In the genomic region with DNA sequence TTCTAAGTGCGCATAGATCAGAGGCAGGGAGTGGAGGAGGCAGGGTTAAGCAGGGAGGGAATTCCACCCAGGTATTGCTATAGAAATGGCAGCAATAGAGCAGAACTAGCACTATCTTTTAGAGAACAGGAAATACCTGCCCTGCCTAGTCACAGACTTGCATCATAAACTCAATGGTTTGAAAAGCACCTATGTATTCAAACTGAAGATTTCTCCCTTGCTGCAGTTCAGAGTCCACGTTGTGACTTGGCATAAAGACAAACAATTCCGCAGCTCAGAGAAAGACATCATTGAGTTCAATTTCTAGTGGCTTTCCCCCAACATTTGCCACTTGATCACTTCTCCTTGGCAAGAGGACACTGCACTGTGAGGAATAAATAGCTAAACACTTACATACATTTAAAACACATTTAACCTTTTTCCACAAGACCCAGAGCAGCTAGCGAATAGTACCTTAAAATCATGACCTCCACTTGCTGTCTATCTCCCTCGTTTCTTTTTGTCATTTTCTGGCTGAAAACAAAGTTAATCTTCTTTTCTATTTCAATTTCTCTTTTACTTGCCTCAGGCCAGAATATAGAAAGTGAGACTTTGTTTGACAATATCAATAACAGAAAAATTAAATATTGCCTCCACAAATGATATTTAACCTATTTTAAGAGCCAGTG, we compare ENCODE assay signal across 1 cellular context.
TF ChIP-seq lines count a peak whose summit lies in the region.

No MANE protein-coding gene starts in this region.

TF ChIP-seq in HepG2, 621 proteins besides CTCF, POLR2A, EP300 and RAD21 (continues in another document):
- TF ChIP-seq, protein P1, sequence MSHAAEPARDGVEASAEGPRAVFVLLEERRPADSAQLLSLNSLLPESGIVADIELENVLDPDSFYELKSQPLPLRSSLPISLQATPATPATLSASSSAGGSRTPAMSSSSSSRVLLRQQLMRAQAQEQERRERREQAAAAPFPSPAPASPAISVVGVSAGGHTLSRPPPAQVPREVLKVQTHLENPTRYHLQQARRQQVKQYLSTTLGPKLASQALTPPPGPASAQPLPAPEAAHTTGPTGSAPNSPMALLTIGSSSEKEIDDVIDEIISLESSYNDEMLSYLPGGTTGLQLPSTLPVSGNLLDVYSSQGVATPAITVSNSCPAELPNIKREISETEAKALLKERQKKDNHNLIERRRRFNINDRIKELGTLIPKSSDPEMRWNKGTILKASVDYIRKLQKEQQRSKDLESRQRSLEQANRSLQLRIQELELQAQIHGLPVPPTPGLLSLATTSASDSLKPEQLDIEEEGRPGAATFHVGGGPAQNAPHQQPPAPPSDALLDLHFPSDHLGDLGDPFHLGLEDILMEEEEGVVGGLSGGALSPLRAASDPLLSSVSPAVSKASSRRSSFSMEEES (CRISPR knock-in tag; IDR thresholded peaks at IDR 0.05) = peak; percentile 64; the same call in 1 of the 2 replicates
- TF ChIP-seq JUNB (CRISPR knock-in tag; IDR thresholded peaks at IDR 0.05; ENCODE audit: borderline replicate concordance) = peak; percentile 92
- TF ChIP-seq, protein P2, sequence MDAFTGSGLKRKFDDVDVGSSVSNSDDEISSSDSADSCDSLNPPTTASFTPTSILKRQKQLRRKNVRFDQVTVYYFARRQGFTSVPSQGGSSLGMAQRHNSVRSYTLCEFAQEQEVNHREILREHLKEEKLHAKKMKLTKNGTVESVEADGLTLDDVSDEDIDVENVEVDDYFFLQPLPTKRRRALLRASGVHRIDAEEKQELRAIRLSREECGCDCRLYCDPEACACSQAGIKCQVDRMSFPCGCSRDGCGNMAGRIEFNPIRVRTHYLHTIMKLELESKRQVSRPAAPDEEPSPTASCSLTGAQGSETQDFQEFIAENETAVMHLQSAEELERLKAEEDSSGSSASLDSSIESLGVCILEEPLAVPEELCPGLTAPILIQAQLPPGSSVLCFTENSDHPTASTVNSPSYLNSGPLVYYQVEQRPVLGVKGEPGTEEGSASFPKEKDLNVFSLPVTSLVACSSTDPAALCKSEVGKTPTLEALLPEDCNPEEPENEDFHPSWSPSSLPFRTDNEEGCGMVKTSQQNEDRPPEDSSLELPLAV (CRISPR knock-in tag; conservative IDR thresholded peaks at IDR 0.05; ENCODE audit: low read depth) = no peak
- peak; percentile 45; the same call in 1 of the 2 replicates for TF ChIP-seq ZNF335 (CRISPR knock-in tag; IDR thresholded peaks at IDR 0.05)
- TF ChIP-seq, protein P3, sequence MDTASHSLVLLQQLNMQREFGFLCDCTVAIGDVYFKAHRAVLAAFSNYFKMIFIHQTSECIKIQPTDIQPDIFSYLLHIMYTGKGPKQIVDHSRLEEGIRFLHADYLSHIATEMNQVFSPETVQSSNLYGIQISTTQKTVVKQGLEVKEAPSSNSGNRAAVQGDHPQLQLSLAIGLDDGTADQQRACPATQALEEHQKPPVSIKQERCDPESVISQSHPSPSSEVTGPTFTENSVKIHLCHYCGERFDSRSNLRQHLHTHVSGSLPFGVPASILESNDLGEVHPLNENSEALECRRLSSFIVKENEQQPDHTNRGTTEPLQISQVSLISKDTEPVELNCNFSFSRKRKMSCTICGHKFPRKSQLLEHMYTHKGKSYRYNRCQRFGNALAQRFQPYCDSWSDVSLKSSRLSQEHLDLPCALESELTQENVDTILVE (CRISPR knock-in tag; IDR thresholded peaks at IDR 0.05) = peak; percentile 87
- no peak for TF ChIP-seq GTF2F1 (IDR thresholded peaks at IDR 0.05; ENCODE audit: low read length)
- no peak for TF ChIP-seq ZNF567 (CRISPR knock-in tag; IDR thresholded peaks at IDR 0.05; ENCODE audit: borderline replicate concordance)
- TF ChIP-seq MAFK (conservative IDR thresholded peaks at IDR 0.05 in 1 of 2, IDR thresholded peaks at IDR 0.05 in 1 of 2; ENCODE audit: low read length in 2 of 2) = peak; percentile 12 to 32; a peak in 1 of 4 replicates
- TF ChIP-seq KDM6A (CRISPR knock-in tag; IDR thresholded peaks at IDR 0.05; ENCODE audit: low read depth) = peak; percentile 89
- TF ChIP-seq, protein P4, sequence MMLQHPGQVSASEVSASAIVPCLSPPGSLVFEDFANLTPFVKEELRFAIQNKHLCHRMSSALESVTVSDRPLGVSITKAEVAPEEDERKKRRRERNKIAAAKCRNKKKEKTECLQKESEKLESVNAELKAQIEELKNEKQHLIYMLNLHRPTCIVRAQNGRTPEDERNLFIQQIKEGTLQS (CRISPR knock-in tag; IDR thresholded peaks at IDR 0.05) = peak; percentile 97
- TF ChIP-seq ZNF839 (CRISPR knock-in tag; IDR thresholded peaks at IDR 0.05; ENCODE audit: borderline replicate concordance) = no peak
- TF ChIP-seq ZEB1 (IDR thresholded peaks at IDR 0.05; ENCODE audit: insufficient replicate concordance, low read depth) = peak; percentile 97
- no peak for TF ChIP-seq ZNF83 (CRISPR knock-in tag; IDR thresholded peaks at IDR 0.05; ENCODE audit: borderline replicate concordance)
- no peak for TF ChIP-seq ZFX (CRISPR knock-in tag; IDR thresholded peaks at IDR 0.05; ENCODE audit: low read depth)
- no peak for TF ChIP-seq ZNF136 (CRISPR knock-in tag; IDR thresholded peaks at IDR 0.05; ENCODE audit: low read depth)
- no peak for TF ChIP-seq CAMTA2 (CRISPR knock-in tag; IDR thresholded peaks at IDR 0.05; ENCODE audit: borderline replicate concordance)
- peak; percentile 90 for TF ChIP-seq HNF4A (CRISPR knock-in tag; IDR thresholded peaks at IDR 0.05)
- TF ChIP-seq CBX2 (IDR thresholded peaks at IDR 0.05; ENCODE audit: low read depth, low read length) = no peak
- TF ChIP-seq CBX2 (CRISPR knock-in tag; IDR thresholded peaks at IDR 0.05; ENCODE audit: low read depth) = no peak
- TF ChIP-seq ZBTB3 (CRISPR knock-in tag; IDR thresholded peaks at IDR 0.05; ENCODE audit: borderline replicate concordance, low read depth) = no peak
- TF ChIP-seq ZNF24 (IDR thresholded peaks at IDR 0.05) = peak; percentile 29; the same call in 1 of the 2 replicates
- TF ChIP-seq MIER2 (CRISPR knock-in tag; IDR thresholded peaks at IDR 0.05) = peak; percentile 83; the same call in 1 of the 2 replicates
- TF ChIP-seq, protein P5, sequence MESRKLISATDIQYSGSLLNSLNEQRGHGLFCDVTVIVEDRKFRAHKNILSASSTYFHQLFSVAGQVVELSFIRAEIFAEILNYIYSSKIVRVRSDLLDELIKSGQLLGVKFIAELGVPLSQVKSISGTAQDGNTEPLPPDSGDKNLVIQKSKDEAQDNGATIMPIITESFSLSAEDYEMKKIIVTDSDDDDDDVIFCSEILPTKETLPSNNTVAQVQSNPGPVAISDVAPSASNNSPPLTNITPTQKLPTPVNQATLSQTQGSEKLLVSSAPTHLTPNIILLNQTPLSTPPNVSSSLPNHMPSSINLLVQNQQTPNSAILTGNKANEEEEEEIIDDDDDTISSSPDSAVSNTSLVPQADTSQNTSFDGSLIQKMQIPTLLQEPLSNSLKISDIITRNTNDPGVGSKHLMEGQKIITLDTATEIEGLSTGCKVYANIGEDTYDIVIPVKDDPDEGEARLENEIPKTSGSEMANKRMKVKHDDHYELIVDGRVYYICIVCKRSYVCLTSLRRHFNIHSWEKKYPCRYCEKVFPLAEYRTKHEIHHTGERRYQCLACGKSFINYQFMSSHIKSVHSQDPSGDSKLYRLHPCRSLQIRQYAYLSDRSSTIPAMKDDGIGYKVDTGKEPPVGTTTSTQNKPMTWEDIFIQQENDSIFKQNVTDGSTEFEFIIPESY (CRISPR knock-in tag; IDR thresholded peaks at IDR 0.05) = no peak
- peak; percentile 56; the same call in 1 of the 2 replicates for TF ChIP-seq SP5 (CRISPR knock-in tag; IDR thresholded peaks at IDR 0.05; ENCODE audit: borderline replicate concordance, low read depth)
- no peak for TF ChIP-seq MEF2D (CRISPR knock-in tag; IDR thresholded peaks at IDR 0.05)
- TF ChIP-seq ONECUT2 (CRISPR knock-in tag; IDR thresholded peaks at IDR 0.05) = no peak
- TF ChIP-seq PRPF4 (IDR thresholded peaks at IDR 0.05; ENCODE audit: low read depth, low read length, poor library complexity, severe bottlenecking) = no peak
- TF ChIP-seq PHF20 (CRISPR knock-in tag; IDR thresholded peaks at IDR 0.05) = no peak
- TF ChIP-seq HES4 (CRISPR knock-in tag; IDR thresholded peaks at IDR 0.05; ENCODE audit: borderline replicate concordance) = no peak
- peak; percentile 69; the same call in 1 of the 2 replicates for TF ChIP-seq ZFP36L1 (CRISPR knock-in tag; IDR thresholded peaks at IDR 0.05)
- peak; percentile 91 for TF ChIP-seq ZMYM4 (CRISPR knock-in tag; IDR thresholded peaks at IDR 0.05)
- TF ChIP-seq KDM3A (CRISPR knock-in tag; IDR thresholded peaks at IDR 0.05; ENCODE audit: low read depth) = 0 out of 2 replicates have a peak, but pooled peaks have one; percentile 49
- TF ChIP-seq ZNF446 (CRISPR knock-in tag; IDR thresholded peaks at IDR 0.05) = no peak
- peak; percentile 75 for TF ChIP-seq POLR2G (IDR thresholded peaks at IDR 0.05; ENCODE audit: low read depth, low read length)
- TF ChIP-seq ZNF607 (CRISPR knock-in tag; IDR thresholded peaks at IDR 0.05; ENCODE audit: borderline replicate concordance) = no peak
- peak; percentile 89 for TF ChIP-seq IRF2 (CRISPR knock-in tag; IDR thresholded peaks at IDR 0.05)
- TF ChIP-seq SIX1 (CRISPR knock-in tag; IDR thresholded peaks at IDR 0.05; ENCODE audit: borderline replicate concordance) = 0 out of 2 replicates have a peak, but pooled peaks have one; percentile 47
- TF ChIP-seq, protein P6, sequence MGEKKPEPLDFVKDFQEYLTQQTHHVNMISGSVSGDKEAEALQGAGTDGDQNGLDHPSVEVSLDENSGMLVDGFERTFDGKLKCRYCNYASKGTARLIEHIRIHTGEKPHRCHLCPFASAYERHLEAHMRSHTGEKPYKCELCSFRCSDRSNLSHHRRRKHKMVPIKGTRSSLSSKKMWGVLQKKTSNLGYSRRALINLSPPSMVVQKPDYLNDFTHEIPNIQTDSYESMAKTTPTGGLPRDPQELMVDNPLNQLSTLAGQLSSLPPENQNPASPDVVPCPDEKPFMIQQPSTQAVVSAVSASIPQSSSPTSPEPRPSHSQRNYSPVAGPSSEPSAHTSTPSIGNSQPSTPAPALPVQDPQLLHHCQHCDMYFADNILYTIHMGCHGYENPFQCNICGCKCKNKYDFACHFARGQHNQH (CRISPR knock-in tag; IDR thresholded peaks at IDR 0.05) = peak; percentile 85; the same call in 1 of the 2 replicates
- TF ChIP-seq, protein P7, sequence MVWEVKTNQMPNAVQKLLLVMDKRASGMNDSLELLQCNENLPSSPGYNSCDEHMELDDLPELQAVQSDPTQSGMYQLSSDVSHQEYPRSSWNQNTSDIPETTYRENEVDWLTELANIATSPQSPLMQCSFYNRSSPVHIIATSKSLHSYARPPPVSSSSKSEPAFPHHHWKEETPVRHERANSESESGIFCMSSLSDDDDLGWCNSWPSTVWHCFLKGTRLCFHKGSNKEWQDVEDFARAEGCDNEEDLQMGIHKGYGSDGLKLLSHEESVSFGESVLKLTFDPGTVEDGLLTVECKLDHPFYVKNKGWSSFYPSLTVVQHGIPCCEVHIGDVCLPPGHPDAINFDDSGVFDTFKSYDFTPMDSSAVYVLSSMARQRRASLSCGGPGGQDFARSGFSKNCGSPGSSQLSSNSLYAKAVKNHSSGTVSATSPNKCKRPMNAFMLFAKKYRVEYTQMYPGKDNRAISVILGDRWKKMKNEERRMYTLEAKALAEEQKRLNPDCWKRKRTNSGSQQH (CRISPR knock-in tag; IDR thresholded peaks at IDR 0.05; ENCODE audit: low read depth) = 0 out of 2 replicates have a peak, but pooled peaks have one; percentile 46
- TF ChIP-seq CHCHD3 (CRISPR knock-in tag; IDR thresholded peaks at IDR 0.05) = no peak
- TF ChIP-seq GABPA (IDR thresholded peaks at IDR 0.05; ENCODE audit: low read depth, low read length) = no peak
- peak; percentile 74 for TF ChIP-seq GABPA (CRISPR knock-in tag; IDR thresholded peaks at IDR 0.05; ENCODE audit: low read depth)
- TF ChIP-seq ZNF772 (CRISPR knock-in tag; IDR thresholded peaks at IDR 0.05) = no peak; the same call in 1 of the 2 replicates
- TF ChIP-seq ZNF891 (CRISPR knock-in tag; IDR thresholded peaks at IDR 0.05) = no peak
- no peak for TF ChIP-seq MAF1 (CRISPR knock-in tag; IDR thresholded peaks at IDR 0.05; ENCODE audit: borderline replicate concordance)
- no peak for TF ChIP-seq TGIF2 (CRISPR knock-in tag; IDR thresholded peaks at IDR 0.05)
- no peak for TF ChIP-seq NFYB (CRISPR knock-in tag; IDR thresholded peaks at IDR 0.05)
- no peak for TF ChIP-seq CHD2 (IDR thresholded peaks at IDR 0.05; ENCODE audit: low read depth, low read length)
- TF ChIP-seq ZNF530 (CRISPR knock-in tag; IDR thresholded peaks at IDR 0.05; ENCODE audit: low read depth) = no peak
- TF ChIP-seq, protein P8, sequence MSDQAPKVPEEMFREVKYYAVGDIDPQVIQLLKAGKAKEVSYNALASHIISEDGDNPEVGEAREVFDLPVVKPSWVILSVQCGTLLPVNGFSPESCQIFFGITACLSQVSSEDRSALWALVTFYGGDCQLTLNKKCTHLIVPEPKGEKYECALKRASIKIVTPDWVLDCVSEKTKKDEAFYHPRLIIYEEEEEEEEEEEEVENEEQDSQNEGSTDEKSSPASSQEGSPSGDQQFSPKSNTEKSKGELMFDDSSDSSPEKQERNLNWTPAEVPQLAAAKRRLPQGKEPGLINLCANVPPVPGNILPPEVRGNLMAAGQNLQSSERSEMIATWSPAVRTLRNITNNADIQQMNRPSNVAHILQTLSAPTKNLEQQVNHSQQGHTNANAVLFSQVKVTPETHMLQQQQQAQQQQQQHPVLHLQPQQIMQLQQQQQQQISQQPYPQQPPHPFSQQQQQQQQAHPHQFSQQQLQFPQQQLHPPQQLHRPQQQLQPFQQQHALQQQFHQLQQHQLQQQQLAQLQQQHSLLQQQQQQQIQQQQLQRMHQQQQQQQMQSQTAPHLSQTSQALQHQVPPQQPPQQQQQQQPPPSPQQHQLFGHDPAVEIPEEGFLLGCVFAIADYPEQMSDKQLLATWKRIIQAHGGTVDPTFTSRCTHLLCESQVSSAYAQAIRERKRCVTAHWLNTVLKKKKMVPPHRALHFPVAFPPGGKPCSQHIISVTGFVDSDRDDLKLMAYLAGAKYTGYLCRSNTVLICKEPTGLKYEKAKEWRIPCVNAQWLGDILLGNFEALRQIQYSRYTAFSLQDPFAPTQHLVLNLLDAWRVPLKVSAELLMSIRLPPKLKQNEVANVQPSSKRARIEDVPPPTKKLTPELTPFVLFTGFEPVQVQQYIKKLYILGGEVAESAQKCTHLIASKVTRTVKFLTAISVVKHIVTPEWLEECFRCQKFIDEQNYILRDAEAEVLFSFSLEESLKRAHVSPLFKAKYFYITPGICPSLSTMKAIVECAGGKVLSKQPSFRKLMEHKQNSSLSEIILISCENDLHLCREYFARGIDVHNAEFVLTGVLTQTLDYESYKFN (CRISPR knock-in tag; conservative IDR thresholded peaks at IDR 0.05) = peak; percentile 95
- no peak for TF ChIP-seq ZNF615 (CRISPR knock-in tag; IDR thresholded peaks at IDR 0.05; ENCODE audit: borderline replicate concordance)
- TF ChIP-seq, protein P9, sequence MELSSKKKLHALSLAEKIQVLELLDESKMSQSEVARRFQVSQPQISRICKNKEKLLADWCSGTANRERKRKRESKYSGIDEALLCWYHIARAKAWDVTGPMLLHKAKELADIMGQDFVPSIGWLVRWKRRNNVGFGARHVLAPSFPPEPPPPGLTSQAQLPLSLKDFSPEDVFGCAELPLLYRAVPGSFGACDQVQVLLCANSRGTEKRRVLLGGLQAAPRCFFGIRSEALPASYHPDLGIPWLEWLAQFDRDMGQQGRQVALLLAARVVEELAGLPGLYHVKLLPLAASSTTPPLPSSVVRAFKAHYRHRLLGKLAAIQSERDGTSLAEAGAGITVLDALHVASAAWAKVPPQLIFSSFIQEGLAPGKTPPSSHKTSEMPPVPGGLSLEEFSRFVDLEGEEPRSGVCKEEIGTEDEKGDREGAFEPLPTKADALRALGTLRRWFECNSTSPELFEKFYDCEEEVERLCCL (CRISPR knock-in tag; IDR thresholded peaks at IDR 0.05; ENCODE audit: borderline replicate concordance) = no peak
- peak; percentile 90 for TF ChIP-seq ZBTB21 (CRISPR knock-in tag; IDR thresholded peaks at IDR 0.05)
